10 cellular contexts compared by ENCODE assay signal in the genomic region with DNA sequence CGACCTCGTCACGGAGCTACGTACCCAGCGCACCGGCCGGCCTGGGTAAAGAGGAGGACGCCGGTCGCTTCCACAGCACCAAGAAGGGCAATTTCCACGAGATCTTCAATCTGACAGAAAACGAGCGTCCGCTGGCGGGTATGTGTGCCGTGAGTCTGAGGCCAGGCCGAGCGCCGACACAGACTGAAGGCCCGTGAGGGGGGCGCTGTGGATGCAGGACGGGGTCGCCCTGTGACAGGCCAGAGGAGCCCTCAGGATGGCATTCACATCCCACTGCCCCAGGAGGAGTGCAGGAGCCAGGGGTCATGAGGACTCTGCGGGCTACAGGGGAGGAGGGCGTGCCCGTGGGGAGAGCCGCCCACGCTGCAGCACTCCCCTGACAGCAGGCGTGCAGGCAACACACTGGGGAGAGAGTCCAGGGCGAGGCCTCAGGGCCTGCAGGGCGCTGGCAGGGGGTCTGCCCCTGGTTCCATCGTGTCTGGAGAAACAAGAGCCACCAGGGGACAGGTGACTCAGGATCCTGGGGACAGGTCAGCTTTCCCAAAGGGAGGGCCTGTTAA. TPM values are rescaled to one million over a fixed set of nuclear protein-coding genes. Genes with fewer than 3 reads are reported as not detected.
DNase-seq lines count a peak whose midpoint lies in the region.
"Had no signal": no experiment of that assay in that cellular context is flagged by ENCODE, and none has a peak within 500 bp of the region (broad histone marks: within the 10 kb centered on the region; RNA-seq: fewer than 3 reads in every experiment).

No MANE protein-coding gene starts in this region.

- H3K9me3 Mint-ChIP-seq in activated T-helper 2 cell treated with anti-CD3 and anti-CD28 coated beads, Interferon-gamma antibody, Interleukin-2, Interleukin-4, amounts not matched to agents 10 μg/mL and 5 μg/mL and 100 μg/mL, durations not matched to agents 14 hours and 24 hours and 36 hours: no peaks in the 10 kb centered on the region

- H3K27ac Mint-ChIP-seq in activated T-helper 2 cell treated with anti-CD3 and anti-CD28 coated beads, Interferon-gamma antibody, Interleukin-2, Interleukin-4, amounts not matched to agents 10 μg/mL and 5 μg/mL and 100 μg/mL, durations not matched to agents 14 hours and 24 hours and 36 hours: peak overlapping the region; percentile 95

- H3K9ac ChIP-seq in BLaER1 (peak overlapping the region; percentile 79), neuronal stem cell (ENCODE audit: low read depth, low read length, poor library complexity) (no peak overlapping the region)

- intact Hi-C loops in activated T-helper 2 cell treated with anti-CD3 and anti-CD28 coated beads, Interferon-gamma antibody, Interleukin-2, Interleukin-4, amounts not matched to agents 10 μg/mL and 5 μg/mL and 100 μg/mL, durations not matched to agents 14 hours and 24 hours and 36 hours (cut with micrococcal nuclease): loop anchor here (1.0 to 5.0 kb wide), 6 partner anchors 20 to 111 kb away; a partner anchor contains a TSS

- H3K36me3 ChIP-seq in BLaER1: peaks cover 64% of the 10 kb centered on the region
- H3K36me3 ChIP-seq in KOPT-K1 (ENCODE audit: insufficient read depth, low read length): peaks cover 66% of the 10 kb centered on the region
- peaks cover 7 to 17% of the 10 kb centered on the region in 2 donors for H3K36me3 ChIP-seq in neuronal stem cell (replicated peaks in 1 of 2; ENCODE audit: control insufficient read depth in 2 of 2, insufficient read depth in 2 of 2, low read length in 2 of 2)

- no peak overlapping the region for H4K8ac ChIP-seq in neuronal stem cell (ENCODE audit: low read depth, low read length)

- WGBS in neuronal stem cell (ENCODE audit: extremely low coverage in 2 of 2, insufficient read length in 2 of 2, insufficient replicate concordance in 1 of 2), 2 donors: no CpG with 5 or more reads among the region's 32 CpGs

- H3K4me1 ChIP-seq in BLaER1: peaks cover 96% of the 10 kb centered on the region
- H3K4me1 ChIP-seq in neuronal stem cell (ENCODE audit: control insufficient read depth in 2 of 2, insufficient read depth in 1 of 2, low read depth in 1 of 2, low read length in 2 of 2): peaks cover 0 to 8% of the 10 kb centered on the region in 2 donors

- H3K23ac ChIP-seq in neuronal stem cell (ENCODE audit: low read depth, low read length, poor library complexity): no peak overlapping the region

- H3K4me3 ChIP-seq in BLaER1 (peak overlapping the region; percentile 66), neuronal stem cell (ENCODE audit: low read length in 2 of 2) (no peak overlapping the region)

- H4K91ac ChIP-seq in neuronal stem cell (ENCODE audit: low read depth, low read length, poor library complexity): no peak overlapping the region

- H3K27me3 Mint-ChIP-seq in activated T-helper 2 cell treated with anti-CD3 and anti-CD28 coated beads, Interferon-gamma antibody, Interleukin-2, Interleukin-4, amounts not matched to agents 10 μg/mL and 5 μg/mL and 100 μg/mL, durations not matched to agents 14 hours and 24 hours and 36 hours (ENCODE audit: low read depth): no peaks in the 10 kb centered on the region

- peaks cover 34% of the 10 kb centered on the region for H3K36me3 Mint-ChIP-seq in activated T-helper 2 cell treated with anti-CD3 and anti-CD28 coated beads, Interferon-gamma antibody, Interleukin-2, Interleukin-4, amounts not matched to agents 10 μg/mL and 5 μg/mL and 100 μg/mL, durations not matched to agents 14 hours and 24 hours and 36 hours (ENCODE audit: low read depth)

- peaks cover 72% of the 10 kb centered on the region for H4K20me1 ChIP-seq in BLaER1

- peak overlapping the region; percentile 53 for H2BK5ac ChIP-seq in neuronal stem cell (ENCODE audit: low read length)

- H2BK15ac ChIP-seq in neuronal stem cell (ENCODE audit: low read length): no peak overlapping the region

- peak overlapping the region; percentile 98 for H3K4me2 ChIP-seq in BLaER1
- H3K4me2 ChIP-seq in neuronal stem cell (ENCODE audit: insufficient read depth, low read length, poor library complexity, severe bottlenecking): no peak overlapping the region

- no peak for DNase-seq in activated T-helper 2 cell treated with anti-CD3 and anti-CD28 coated beads, Interferon-gamma antibody, Interleukin-2, Interleukin-4, amounts not matched to agents 10 μg/mL and 5 μg/mL and 100 μg/mL, durations not matched to agents 14 hours and 24 hours and 36 hours (ENCODE audit: low spot score)
- DNase-seq in neuronal stem cell (ENCODE audit: low spot score) (no peak), SK-N-DZ (ENCODE audit: low spot score) (no peak), NCI-H748 treated with DMSO at 0.1 percent for 48 hours (lab: John Stamatoyannopoulos, UW) (no peak), iPS-NIHi7 (ENCODE audit: extremely low spot score) (no peak), inferior parietal cortex (ENCODE audit: extremely low spot score) (no peak)
- DNase-seq: cerebellar nuclear complex had no signal

- peak overlapping the region; percentile 87 for H3K27ac ChIP-seq in BLaER1
- peak overlapping the region; percentile 94 for H3K27ac ChIP-seq in KOPT-K1 (ENCODE audit: low read depth, low read length, poor library complexity, severe bottlenecking)
- H3K27ac ChIP-seq in neuronal stem cell (replicated peaks; ENCODE audit: low read length): no peak overlapping the region

- peaks cover 16% of the 10 kb centered on the region for H3K4me1 Mint-ChIP-seq in activated T-helper 2 cell treated with anti-CD3 and anti-CD28 coated beads, Interferon-gamma antibody, Interleukin-2, Interleukin-4, amounts not matched to agents 10 μg/mL and 5 μg/mL and 100 μg/mL, durations not matched to agents 14 hours and 24 hours and 36 hours (ENCODE audit: low read depth)

- H3K4ac ChIP-seq in neuronal stem cell (ENCODE audit: low read length): no peak overlapping the region

- H2BK120ac ChIP-seq in neuronal stem cell (ENCODE audit: low read depth, low read length): no peak overlapping the region

- no peak overlapping the region for H2AK5ac ChIP-seq in neuronal stem cell (ENCODE audit: low read depth, low read length)

- peaks cover 4% of the 10 kb centered on the region for H3K79me1 ChIP-seq in neuronal stem cell (ENCODE audit: low read depth, low read length)

- no peak overlapping the region for H2AFZ ChIP-seq in neuronal stem cell (ENCODE audit: low read length)

- no peak overlapping the region for H2BK12ac ChIP-seq in neuronal stem cell (ENCODE audit: low read length)

- H3K18ac ChIP-seq in neuronal stem cell (ENCODE audit: low read length): peak overlapping the region; percentile 57

- H3K9me3 ChIP-seq in BLaER1 (no peaks in the 10 kb centered on the region), KOPT-K1 (ENCODE audit: insufficient read depth, low read length, poor library complexity, severe bottlenecking) (no peaks in the 10 kb centered on the region), neuronal stem cell (replicated peaks in 1 of 2; ENCODE audit: control insufficient read depth in 2 of 2, insufficient read depth in 1 of 2, low read depth in 1 of 2, low read length in 2 of 2) (no peaks in the 10 kb centered on the region)
- H3K9me3 ChIP-seq: BE2C had no signal

- H3K27me3 ChIP-seq in BLaER1: no peaks in the 10 kb centered on the region
- H3K27me3 ChIP-seq in neuronal stem cell (ENCODE audit: control insufficient read depth in 3 of 3, insufficient read depth in 3 of 3, low read depth in 1 of 3, low read length in 3 of 3): no peaks in the 10 kb centered on the region
- H3K27me3 ChIP-seq: BE2C had no signal

- peak overlapping the region; percentile 56 for H3K14ac ChIP-seq in neuronal stem cell (ENCODE audit: low read length)

- H3K4me3 Mint-ChIP-seq in activated T-helper 2 cell treated with anti-CD3 and anti-CD28 coated beads, Interferon-gamma antibody, Interleukin-2, Interleukin-4, amounts not matched to agents 10 μg/mL and 5 μg/mL and 100 μg/mL, durations not matched to agents 14 hours and 24 hours and 36 hours (ENCODE audit: low read depth): peak overlapping the region; percentile 77

RNA-seq across cellular contexts. Expression of a gene that starts 53.6 kb away (rescaled TPM):
- 90.8 and 91.6 TPM in 2 replicates for total RNA-seq in activated T-helper 2 cell treated with anti-CD3 and anti-CD28 coated beads, Interferon-gamma antibody, Interleukin-2, Interleukin-4, amounts not matched to agents 10 μg/mL and 5 μg/mL and 100 μg/mL, durations not matched to agents 14 hours and 24 hours and 36 hours
- polyA plus RNA-seq in neuronal stem cell (2013, experiment 1 of 2): 13.1 TPM
- 11.3 TPM for polyA plus RNA-seq in neuronal stem cell (2013, experiment 2 of 2)
- polyA plus RNA-seq in SK-N-DZ (2014; cell fraction: cytosol; rRNA removed): 28.9 and 29.1 TPM in 2 replicates
- 45.5 and 75.0 TPM in 2 replicates for polyA plus RNA-seq in SK-N-DZ (2014; cell fraction: nucleus; rRNA removed)
